Comparison of ENCODE assay signal across 1 cellular context in the genomic region with DNA sequence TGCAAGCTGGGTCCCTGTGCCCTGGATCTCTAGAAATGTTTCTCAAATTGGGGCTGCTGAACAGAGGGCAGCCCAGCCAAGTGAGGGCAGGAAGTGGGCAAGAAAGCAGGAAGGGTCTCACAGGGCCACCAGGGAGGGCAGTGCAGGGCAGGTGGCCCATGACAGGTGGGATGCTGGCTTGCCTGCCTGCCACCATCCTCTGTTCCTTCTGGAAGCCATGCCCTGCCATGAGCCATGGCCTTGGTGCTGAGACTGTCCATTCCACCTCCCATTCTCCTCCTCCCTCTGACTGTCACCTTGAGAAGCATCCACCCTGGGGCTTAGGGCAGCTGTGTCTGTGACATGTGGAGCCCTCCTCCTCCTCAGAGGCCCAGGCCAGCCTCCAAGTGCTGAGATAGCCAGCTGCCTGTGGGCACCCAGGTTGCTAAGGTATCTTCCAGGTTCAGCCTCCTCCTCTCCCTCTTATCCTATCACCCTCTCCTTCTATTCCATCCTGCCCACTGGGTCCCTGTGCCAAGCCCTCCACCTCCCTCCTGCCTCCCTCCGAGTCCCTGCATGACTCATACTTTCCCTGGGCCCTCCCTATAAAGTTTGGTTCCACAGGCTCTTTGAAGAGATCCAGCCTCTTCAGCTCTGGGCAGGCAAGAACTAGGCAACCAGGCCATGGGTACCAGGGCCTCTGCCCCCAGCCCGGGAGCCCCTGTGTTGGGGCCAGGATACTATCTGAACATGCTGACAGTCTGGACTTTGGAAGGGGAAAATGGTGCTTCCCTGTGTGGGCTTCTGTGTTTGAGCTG.
A peak's percentile ranks its signal among the peaks of the same experiment; 100 is the strongest.
TF ChIP-seq lines count a peak whose summit lies in the region.

No MANE protein-coding gene starts in this region.

TF ChIP-seq in HEK293, 187 proteins besides CTCF, POLR2A, EP300 and RAD21 (continued from another document):
- TF ChIP-seq ZSCAN5A (tag by site-specific recombination; IDR thresholded peaks at IDR 0.05), result no peak
- TF ChIP-seq ZNF629 (tag by site-specific recombination; IDR thresholded peaks at IDR 0.05), result no peak
- TF ChIP-seq ZNF548 (tag by site-specific recombination; IDR thresholded peaks at IDR 0.05), result no peak
- no peak for TF ChIP-seq ZNF221 (tag by site-specific recombination; IDR thresholded peaks at IDR 0.05; ENCODE audit: borderline replicate concordance)
- no peak for TF ChIP-seq PRDM4 (tag by site-specific recombination; IDR thresholded peaks at IDR 0.05)
- TF ChIP-seq ZNF701 (tag by site-specific recombination; IDR thresholded peaks at IDR 0.05), result no peak
- TF ChIP-seq YY1 (tag by site-specific recombination; IDR thresholded peaks at IDR 0.05), result no peak
- no peak for TF ChIP-seq OSR2 (tag by site-specific recombination; IDR thresholded peaks at IDR 0.05)
- TF ChIP-seq ZIC2 (tag by site-specific recombination; IDR thresholded peaks at IDR 0.05), result peak; percentile 54; the same call in 1 of the 2 replicates
- peak; percentile 78 for TF ChIP-seq ZNF600 (tag by site-specific recombination; IDR thresholded peaks at IDR 0.05)
- peak; percentile 53; the same call in 1 of the 2 replicates for TF ChIP-seq ZEB2 (tag by site-specific recombination; IDR thresholded peaks at IDR 0.05)
- no peak for TF ChIP-seq ZNF48 (tag by site-specific recombination; IDR thresholded peaks at IDR 0.05)
- TF ChIP-seq ZNF837 (tag by site-specific recombination; IDR thresholded peaks at IDR 0.05), result no peak
- TF ChIP-seq SCRT1 (tag by site-specific recombination; IDR thresholded peaks at IDR 0.05; ENCODE audit: borderline replicate concordance), result no peak
- TF ChIP-seq, protein P1, sequence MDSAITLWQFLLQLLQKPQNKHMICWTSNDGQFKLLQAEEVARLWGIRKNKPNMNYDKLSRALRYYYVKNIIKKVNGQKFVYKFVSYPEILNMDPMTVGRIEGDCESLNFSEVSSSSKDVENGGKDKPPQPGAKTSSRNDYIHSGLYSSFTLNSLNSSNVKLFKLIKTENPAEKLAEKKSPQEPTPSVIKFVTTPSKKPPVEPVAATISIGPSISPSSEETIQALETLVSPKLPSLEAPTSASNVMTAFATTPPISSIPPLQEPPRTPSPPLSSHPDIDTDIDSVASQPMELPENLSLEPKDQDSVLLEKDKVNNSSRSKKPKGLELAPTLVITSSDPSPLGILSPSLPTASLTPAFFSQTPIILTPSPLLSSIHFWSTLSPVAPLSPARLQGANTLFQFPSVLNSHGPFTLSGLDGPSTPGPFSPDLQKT (IDR thresholded peaks at IDR 0.05; ENCODE audit: borderline replicate concordance, low read depth, low read length), result no peak
- TF ChIP-seq, protein P2, sequence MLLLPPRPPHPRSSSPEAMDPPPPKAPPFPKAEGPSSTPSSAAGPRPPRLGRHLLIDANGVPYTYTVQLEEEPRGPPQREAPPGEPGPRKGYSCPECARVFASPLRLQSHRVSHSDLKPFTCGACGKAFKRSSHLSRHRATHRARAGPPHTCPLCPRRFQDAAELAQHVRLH (tag by site-specific recombination; IDR thresholded peaks at IDR 0.05), result no peak
- TF ChIP-seq FEZF1 (tag by site-specific recombination; IDR thresholded peaks at IDR 0.05), result no peak
- no peak for TF ChIP-seq PRDM2 (tag by site-specific recombination; IDR thresholded peaks at IDR 0.05; ENCODE audit: borderline replicate concordance)
- TF ChIP-seq, protein P3, sequence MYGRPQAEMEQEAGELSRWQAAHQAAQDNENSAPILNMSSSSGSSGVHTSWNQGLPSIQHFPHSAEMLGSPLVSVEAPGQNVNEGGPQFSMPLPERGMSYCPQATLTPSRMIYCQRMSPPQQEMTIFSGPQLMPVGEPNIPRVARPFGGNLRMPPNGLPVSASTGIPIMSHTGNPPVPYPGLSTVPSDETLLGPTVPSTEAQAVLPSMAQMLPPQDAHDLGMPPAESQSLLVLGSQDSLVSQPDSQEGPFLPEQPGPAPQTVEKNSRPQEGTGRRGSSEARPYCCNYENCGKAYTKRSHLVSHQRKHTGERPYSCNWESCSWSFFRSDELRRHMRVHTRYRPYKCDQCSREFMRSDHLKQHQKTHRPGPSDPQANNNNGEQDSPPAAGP (tag by site-specific recombination; IDR thresholded peaks at IDR 0.05), result peak; percentile 83
- no peak; the same call in 1 of the 2 replicates for TF ChIP-seq ZBTB17 (tag by site-specific recombination; IDR thresholded peaks at IDR 0.05)
- TF ChIP-seq KLF9 (tag by site-specific recombination; IDR thresholded peaks at IDR 0.05; ENCODE audit: low read depth), result no peak
- no peak for TF ChIP-seq MYNN (tag by site-specific recombination; IDR thresholded peaks at IDR 0.05; ENCODE audit: borderline replicate concordance)
- no peak for TF ChIP-seq ZNF266 (tag by site-specific recombination; IDR thresholded peaks at IDR 0.05; ENCODE audit: low read depth)
TF ChIP-seq in HEK293: peak in this region for 23.
